8 cellular contexts compared by ENCODE assay signal in genomic region chr17:64938925-64939474, GRCh38. TPM values are rescaled to one million over a fixed set of nuclear protein-coding genes. Genes with fewer than 3 reads are reported as not detected.
DNase-seq lines count a peak whose midpoint lies in the region; ATAC-seq and TF ChIP-seq lines count a peak whose summit lies in the region.

No MANE protein-coding gene starts in this region.

- H3K79me2 ChIP-seq in SK-N-SH (ENCODE audit: insufficient read depth), result no peaks in the 10 kb centered on the region

- H3K4me3 ChIP-seq in BJ (ENCODE audit: low read depth, low read length), result no peak overlapping the region
- H3K4me3 ChIP-seq in SK-N-SH (ENCODE audit: low read depth in 2 of 2, low read length in 1 of 2), result peak overlapping the region in 1 of 2 experiments; percentile 21; a peak in 1 of 4 replicates
- H3K4me3 ChIP-seq in astrocyte of the spinal cord (ENCODE audit: low read depth, low read length), result no peak overlapping the region

- DNase-seq in BJ (ENCODE audit: low read depth), result no peak
- peak; percentile 62 for DNase-seq in SK-N-SH
- DNase-seq in astrocyte of the spinal cord (ENCODE audit: low read depth, low spot score), result no peak
- DNase-seq in left lobe of liver (ENCODE audit: low spot score), result no peak
- DNase-seq in stimulated activated CD8-positive, alpha-beta memory T cell treated with anti-CD3 and anti-CD28 coated beads, Interleukin-15, amount 100 ng/mL, for 24 hours (ENCODE audit: low read depth), result peak; percentile 32
- no peak for DNase-seq in NCI-H774 (lab: John Stamatoyannopoulos, UW)

- CTCF ChIA-PET in BJ (lab: Yijun Ruan, JAX), result interaction anchor here (0.6 to 3.5 kb wide), 8 partner anchors 12 to 163 kb away, joined by 3 to 11 read pairs (median 4); partner anchors contain the start of gene LRRC37A3
- CTCF ChIA-PET in SK-N-SH (lab: Yijun Ruan, JAX), result interaction anchor here (1.0 to 4.3 kb wide), 8 partner anchors 7 to 22 kb away, joined by 3 to 29 read pairs (median 4); partner anchors contain the start of gene LRRC37A3

- 68% methylated on average over 10 of the region's 11 CpGs for WGBS in SK-N-SH (ENCODE audit: low lambda C conversion rate)

- no peak for TF ChIP-seq EP300 in SK-N-SH (IDR thresholded peaks at IDR 0.05; ENCODE audit: borderline replicate concordance in 1 of 2, low read depth in 1 of 2, low read length in 1 of 2)

- H3K36me3 ChIP-seq in BJ (ENCODE audit: control insufficient read depth, insufficient read depth, low read length) (no peaks in the 10 kb centered on the region), SK-N-SH (replicated peaks in 1 of 2; ENCODE audit: control insufficient read depth in 1 of 2, insufficient read depth in 2 of 2, low read length in 1 of 2) (peaks cover 0 to 2% of the 10 kb centered on the region in 2 experiments)

- no peaks in the 10 kb centered on the region for H3K9me3 ChIP-seq in SK-N-SH

- no peak overlapping the region for H3K9ac ChIP-seq in SK-N-SH

- POLR2A ChIA-PET in BJ (lab: Charles Lee), result no interaction called here
- POLR2A ChIA-PET in SK-N-SH (lab: Yijun Ruan, JAX), result no interaction called here

- no peak overlapping the region for H2AFZ ChIP-seq in SK-N-SH (ENCODE audit: low read depth)

- H3F3A ChIP-seq in SK-N-SH (replicated peaks; ENCODE audit: insufficient read depth), result no peaks in the 10 kb centered on the region

- no peak overlapping the region for H3K27ac ChIP-seq in SK-N-SH (ENCODE audit: low read depth in 2 of 2, low read length in 1 of 2)

- no peak overlapping the region for H3K4me2 ChIP-seq in SK-N-SH

- peak; percentile 49 for TF ChIP-seq RAD21 in SK-N-SH (IDR thresholded peaks at IDR 0.05; ENCODE audit: low read length)

- TF ChIP-seq CTCF in BJ (IDR thresholded peaks at IDR 0.05; ENCODE audit: insufficient read depth, low read depth, low read length), result peak; percentile 61
- TF ChIP-seq CTCF in SK-N-SH (IDR thresholded peaks at IDR 0.05), result peak; percentile 68
- TF ChIP-seq CTCF in astrocyte of the spinal cord (IDR thresholded peaks at IDR 0.05; ENCODE audit: low read depth, low read length), result peak; percentile 67

- H3K9me2 ChIP-seq in SK-N-SH, result no peaks in the 10 kb centered on the region

- ATAC-seq in GM21529 (IDR thresholded peaks at IDR 0.05; ENCODE audit: unreplicated experiment), result peak; percentile 53
- peak; percentile 85 for ATAC-seq in left lobe of liver
- no peak for ATAC-seq in HG03097 (IDR thresholded peaks at IDR 0.05; ENCODE audit: low FRiP score, unreplicated experiment)

- H3K27me3 ChIP-seq in BJ (ENCODE audit: control insufficient read depth, insufficient read depth, low read length), result peaks cover 3% of the 10 kb centered on the region
- no peaks in the 10 kb centered on the region for H3K27me3 ChIP-seq in SK-N-SH (ENCODE audit: insufficient read depth)

- H3K4me1 ChIP-seq in SK-N-SH (ENCODE audit: control insufficient read depth in 1 of 2, insufficient read depth in 2 of 2, low read depth in 1 of 2, low read length in 1 of 2), result no peaks in the 10 kb centered on the region; a peak in 1 of 4 replicates

- no peaks in the 10 kb centered on the region for H4K20me1 ChIP-seq in SK-N-SH (ENCODE audit: insufficient read depth)

- in situ Hi-C loops in astrocyte of the spinal cord (cut with HindIII; ENCODE audit: low sequenced_read_pairs), result no loop called here

TF ChIP-seq in SK-N-SH, 30 proteins besides CTCF, POLR2A, EP300 and RAD21:
- TF ChIP-seq TCF12 (IDR thresholded peaks at IDR 0.05), result no peak
- no peak for TF ChIP-seq CHD2 (IDR thresholded peaks at IDR 0.05; ENCODE audit: low read length, partially characterized antibody)
- no peak for TF ChIP-seq EZH2phosphoT487 (IDR thresholded peaks at IDR 0.05; ENCODE audit: borderline replicate concordance, low read depth)
- TF ChIP-seq SMC3 (IDR thresholded peaks at IDR 0.05; ENCODE audit: low read depth, low read length), result peak; percentile 28; the same call in 1 of the 2 replicates

RNA-seq across cellular contexts. Expression of gene LRRC37A3, which starts 19.7 kb away (rescaled TPM):
- 3.4 and 4.0 TPM in 2 replicates for polyA plus RNA-seq in BJ (2011; rRNA removed)
- 12.5 and 13.3 TPM in 2 replicates for polyA minus RNA-seq in BJ (2011; rRNA and poly(A)+ RNA removed)
- 10.4 and 10.9 TPM in 2 replicates for polyA plus RNA-seq in SK-N-SH (2012; rRNA removed)
- 7.0 and 8.0 TPM in 2 replicates for polyA plus RNA-seq in SK-N-SH (2012; cell fraction: cytosol; rRNA removed)
- 54.8 and 61.1 TPM in 2 replicates for polyA plus RNA-seq in SK-N-SH (2012; cell fraction: nucleus; rRNA removed)
- total RNA-seq in left lobe of liver, result 3.1 TPM

Comparison
In these comparisons a context has a peak if more than half of its experiments do, and no peak if none do; other contexts are left out.
1. DNase-seq: peak in SK-N-SH (single experiment) and stimulated activated CD8-positive, alpha-beta memory T cell treated with anti-CD3 and anti-CD28 coated beads, Interleukin-15, amount 100 ng/mL, for 24 hours (single experiment); none in BJ (single experiment), astrocyte of the spinal cord (single experiment), left lobe of liver (single experiment) and NCI-H774 (single experiment).
2. Peak in every context shown above with its lines, with median percentiles within 50 percentile points of each other: CTCF ChIP-seq.